Comparison of ENCODE assay signal across 9 cellular contexts in genomic region chr10:15744217-15744865, GRCh38. TPM values are rescaled to one million over a fixed set of nuclear protein-coding genes. Genes with fewer than 3 reads are reported as not detected.
DNase-seq lines count a peak whose midpoint lies in the region; ATAC-seq and TF ChIP-seq lines count a peak whose summit lies in the region.
"Had no signal": no experiment of that assay in that cellular context is flagged by ENCODE, and none has a peak within 500 bp of the region (broad histone marks: within the 10 kb centered on the region; RNA-seq: fewer than 3 reads in every experiment).

No MANE protein-coding gene starts in this region.

- H3K4me3 ChIP-seq in WERI-Rb-1 (ENCODE audit: low read depth, low read length) (no peak overlapping the region), smooth muscle cell (no peak overlapping the region)
- H3K4me3 ChIP-seq: BLaER1 treated with 17β-estradiol and CSF1 and Interleukin-3, amounts not matched to agents 10 nM and 100 nM had no signal

- no peaks in the 10 kb centered on the region for H4K20me1 ChIP-seq in smooth muscle cell (ENCODE audit: low read depth)
- H4K20me1 ChIP-seq: BLaER1 treated with 17β-estradiol and CSF1 and Interleukin-3, amounts not matched to agents 10 nM and 100 nM had no signal

- no peaks in the 10 kb centered on the region for H3F3A ChIP-seq in smooth muscle cell (ENCODE audit: low read depth)

- WGBS in smooth muscle cell (ENCODE audit: low lambda C conversion rate): 31% methylated on average over 7 of the region's 7 CpGs

- peak; percentile 47 for TF ChIP-seq CTCF in GM20000 (IDR thresholded peaks at IDR 0.05; ENCODE audit: extremely low read depth, missing control alignments)
- TF ChIP-seq CTCF in WERI-Rb-1 (IDR thresholded peaks at IDR 0.05; ENCODE audit: low read depth, low read length): peak; percentile 47; the same call in 1 of the 2 replicates
- peak; percentile 64 for TF ChIP-seq CTCF in smooth muscle cell (IDR thresholded peaks at IDR 0.05; ENCODE audit: borderline replicate concordance, insufficient read depth, poor library complexity, severe bottlenecking)

- H3K9me3 ChIP-seq in WERI-Rb-1 (ENCODE audit: severe bottlenecking) (no peaks in the 10 kb centered on the region), smooth muscle cell (replicated peaks; ENCODE audit: low read depth) (no peaks in the 10 kb centered on the region)
- H3K9me3 ChIP-seq: BLaER1 treated with 17β-estradiol and CSF1 and Interleukin-3, amounts not matched to agents 10 nM and 100 nM had no signal

- H2AFZ ChIP-seq in smooth muscle cell (ENCODE audit: low read depth): no peak overlapping the region

- no peaks in the 10 kb centered on the region for H3K27me3 ChIP-seq in WERI-Rb-1 (ENCODE audit: insufficient read depth, low read depth, severe bottlenecking)
- H3K27me3 ChIP-seq in smooth muscle cell (ENCODE audit: low read depth): no peaks in the 10 kb centered on the region
- H3K27me3 ChIP-seq: BLaER1 treated with 17β-estradiol and CSF1 and Interleukin-3, amounts not matched to agents 10 nM and 100 nM had no signal

- no peaks in the 10 kb centered on the region for H3K36me3 ChIP-seq in WERI-Rb-1
- no peaks in the 10 kb centered on the region for H3K36me3 ChIP-seq in smooth muscle cell (ENCODE audit: low read depth)
- H3K36me3 ChIP-seq: BLaER1 treated with 17β-estradiol and CSF1 and Interleukin-3, amounts not matched to agents 10 nM and 100 nM had no signal

- ATAC-seq in GM18909 (IDR thresholded peaks at IDR 0.05; ENCODE audit: poor library complexity, unreplicated experiment): no peak

- H3K9ac ChIP-seq in smooth muscle cell (ENCODE audit: low read depth): no peak overlapping the region
- H3K9ac ChIP-seq: BLaER1 treated with 17β-estradiol and CSF1 and Interleukin-3, amounts not matched to agents 10 nM and 100 nM had no signal

- H3K27ac ChIP-seq in WERI-Rb-1 (no peak overlapping the region), smooth muscle cell (ENCODE audit: low read depth) (no peak overlapping the region)
- H3K27ac ChIP-seq: BLaER1 treated with 17β-estradiol and CSF1 and Interleukin-3, amounts not matched to agents 10 nM and 100 nM had no signal

- H3K79me2 ChIP-seq in smooth muscle cell (ENCODE audit: low read depth): no peaks in the 10 kb centered on the region

- H3K4me2 ChIP-seq in smooth muscle cell: no peak overlapping the region
- H3K4me2 ChIP-seq: BLaER1 treated with 17β-estradiol and CSF1 and Interleukin-3, amounts not matched to agents 10 nM and 100 nM had no signal

- no peaks in the 10 kb centered on the region for H3K4me1 ChIP-seq in smooth muscle cell (ENCODE audit: low read depth)

- DNase-seq in NCI-H2081 (lab: John Stamatoyannopoulos, UW) (peak; percentile 4 to 19), NCI-H2081 treated with DMSO at 0.1 percent for 48 hours (lab: John Stamatoyannopoulos, UW) (no peak), GM20000 (ENCODE audit: low spot score) (peak; percentile 56), LHCN-M2 (ENCODE audit: low read depth) (peak; percentile 55), WERI-Rb-1 (peak; percentile 60), fibroblast of the conjunctiva (ENCODE audit: low read depth) (peak; percentile 47), smooth muscle cell (lab: John Stamatoyannopoulos, UW; ENCODE audit: unreplicated experiment) (no peak)

RNA-seq across cellular contexts. Expression of gene ITGA8, which starts 24.6 kb away (rescaled TPM):
- total RNA-seq in LHCN-M2 (2014; rRNA removed): not detected in 2 replicates
- not detected for polyA plus RNA-seq in LHCN-M2 (2012)
- 0.36 and 0.45 TPM in 2 replicates for total RNA-seq in smooth muscle cell
- 0.02 and 0.14 TPM in 2 replicates for polyA plus RNA-seq in smooth muscle cell

Comparison
In these comparisons a context has a peak if more than half of its experiments do, and no peak if none do; other contexts are left out.
1. DNase-seq: peak in NCI-H2081 (2 of 2), GM20000 (single experiment), LHCN-M2 (single experiment), WERI-Rb-1 (single experiment) and fibroblast of the conjunctiva (single experiment); none in NCI-H2081 treated with DMSO at 0.1 percent for 48 hours (single experiment) and smooth muscle cell (single experiment).
2. Peak in every context shown above with its lines, with median percentiles within 50 percentile points of each other: CTCF ChIP-seq.